Comparison of ENCODE assay signal across 5 cellular contexts in the genomic region with DNA sequence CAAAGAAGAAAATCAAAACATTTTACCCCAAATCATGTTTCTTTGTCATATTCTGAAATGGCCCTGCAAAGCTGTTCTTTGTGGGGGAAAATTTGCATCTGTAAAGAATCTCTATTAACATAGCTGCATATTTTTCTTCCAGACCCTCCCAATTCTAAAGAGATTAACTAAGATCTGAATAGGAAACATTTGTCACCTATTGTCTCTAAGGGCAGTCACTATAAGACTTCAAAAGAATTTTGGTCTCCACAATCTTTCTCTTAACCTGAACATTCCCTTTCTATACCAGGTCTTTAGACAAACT. TPM values are rescaled to one million over a fixed set of nuclear protein-coding genes. Genes with fewer than 3 reads are reported as not detected.
"Had no signal": no experiment of that assay in that cellular context is flagged by ENCODE, and none has a peak within 500 bp of the region (broad histone marks: within the 10 kb centered on the region; RNA-seq: fewer than 3 reads in every experiment).

No MANE protein-coding gene starts in this region.

RNA-seq across cellular contexts. Expression of a gene that starts 16.4 kb away (rescaled TPM):
- total RNA-seq: activated B cell treated with CpG ODN at 0.5 μM for 24 hours; activated CD8-positive, alpha-beta T cell treated with anti-CD3 and anti-CD28 coated beads for 36 hours; activated T-helper 17 cell treated with anti-CD3 and anti-CD28 coated beads, Interleukin-2, amount 50 U/mL, for 72 hours; naive thymus-derived CD4-positive, alpha-beta T cell; T-helper 2 cell treated with Interferon-gamma antibody and Interleukin-4, amounts not matched to agents 100 ng/mL and 5 ng/mL, for 36 hours had no signal
